In the genomic region with DNA sequence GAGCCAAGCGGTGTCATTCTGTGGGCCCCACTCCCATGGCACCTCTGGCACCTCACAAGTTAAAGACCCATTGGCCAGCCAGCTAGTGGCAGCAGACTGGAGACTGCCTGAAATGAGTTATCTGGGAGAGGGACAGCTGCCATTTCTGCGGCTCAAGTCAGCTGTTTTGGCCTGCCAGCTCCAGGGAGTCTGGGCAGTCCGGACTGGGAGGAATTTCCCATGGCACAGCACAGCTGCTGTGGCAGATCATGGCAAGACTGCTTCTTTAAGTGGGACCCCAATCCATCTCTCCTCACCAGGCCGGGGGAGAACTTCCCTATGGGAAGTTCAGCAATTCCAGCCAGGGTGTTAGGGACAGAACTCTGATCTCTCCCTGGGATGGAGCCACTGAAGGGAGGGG, we compare ENCODE assay signal across 14 cellular contexts.
A peak's percentile ranks its signal among the peaks of the same experiment; 100 is the strongest.
DNase-seq lines count a peak whose midpoint lies in the region; TF ChIP-seq lines count a peak whose summit lies in the region.
"Had no signal": no experiment of that assay in that cellular context is flagged by ENCODE, and none has a peak within 500 bp of the region (broad histone marks: within the 10 kb centered on the region; RNA-seq: fewer than 3 reads in every experiment).

No MANE protein-coding gene starts in this region.

- peaks cover 2% of the 10 kb centered on the region for H3K36me3 Mint-ChIP-seq in chondrocyte (ENCODE audit: low read depth)
- H3K36me3 Mint-ChIP-seq: CD4-positive, CD25-positive, alpha-beta regulatory T cell had no signal

- peaks cover 7% of the 10 kb centered on the region for H3K4me1 Mint-ChIP-seq in chondrocyte (ENCODE audit: low read depth)
- H3K4me1 Mint-ChIP-seq: CD4-positive, CD25-positive, alpha-beta regulatory T cell had no signal

- DNase-seq in chondrocyte (ENCODE audit: low spot score) (peak; percentile 49), myocyte (ENCODE audit: low read depth) (peak; percentile 93), posterior vena cava (ENCODE audit: low spot score) (peak; percentile 51), GOT3 (lab: John Stamatoyannopoulos, UW) (no peak)
- DNase-seq in stimulated activated CD4-positive, alpha-beta T cell treated with anti-CD3 and anti-CD28 coated beads, Interleukin-12 subunit alpha, Interleukin-12 subunit beta, amount 100 ng/mL, for 4 hours: no peak
- no peak for DNase-seq in activated T-cell treated with anti-CD3 and anti-CD28 coated beads, Interleukin-2, amount 50 U/mL, for 48 hours
- DNase-seq: ACHN; BE2C; C1 segment of cervical spinal cord; Caco-2; CD4-positive, CD25-positive, alpha-beta regulatory T cell; DMS79 treated with DMSO at 0.1 percent for 48 hours; GF-D8; H9 had no signal

- peaks cover 2% of the 10 kb centered on the region for H3K27me3 Mint-ChIP-seq in chondrocyte (ENCODE audit: low read depth)
- H3K27me3 Mint-ChIP-seq: CD4-positive, CD25-positive, alpha-beta regulatory T cell had no signal

- intact Hi-C loops in posterior vena cava (cut with DNase I): no loop called here

- no peak for TF ChIP-seq CTCF in chondrocyte (IDR thresholded peaks at IDR 0.05)

- no peak overlapping the region for H3K4me3 Mint-ChIP-seq in chondrocyte (ENCODE audit: unreplicated experiment)
- H3K4me3 Mint-ChIP-seq: CD4-positive, CD25-positive, alpha-beta regulatory T cell; H9 had no signal

- H3K9me3 Mint-ChIP-seq in chondrocyte (ENCODE audit: low read depth): peaks cover 11% of the 10 kb centered on the region

- no peak overlapping the region for H3K27ac Mint-ChIP-seq in chondrocyte (ENCODE audit: unreplicated experiment)
- H3K27ac Mint-ChIP-seq: CD4-positive, CD25-positive, alpha-beta regulatory T cell; H9 had no signal

Comparison
In these comparisons a context has a peak if more than half of its experiments do, and no peak if none do; other contexts are left out.
1. DNase-seq: peak in chondrocyte (single experiment), myocyte (single experiment) and posterior vena cava (single experiment); none in GOT3 (single experiment), stimulated activated CD4-positive, alpha-beta T cell treated with anti-CD3 and anti-CD28 coated beads, Interleukin-12 subunit alpha, Interleukin-12 subunit beta, amount 100 ng/mL, for 4 hours (single experiment) and activated T-cell treated with anti-CD3 and anti-CD28 coated beads, Interleukin-2, amount 50 U/mL, for 48 hours (0 of 2).